8 cellular contexts compared by ENCODE assay signal in the genomic region with DNA sequence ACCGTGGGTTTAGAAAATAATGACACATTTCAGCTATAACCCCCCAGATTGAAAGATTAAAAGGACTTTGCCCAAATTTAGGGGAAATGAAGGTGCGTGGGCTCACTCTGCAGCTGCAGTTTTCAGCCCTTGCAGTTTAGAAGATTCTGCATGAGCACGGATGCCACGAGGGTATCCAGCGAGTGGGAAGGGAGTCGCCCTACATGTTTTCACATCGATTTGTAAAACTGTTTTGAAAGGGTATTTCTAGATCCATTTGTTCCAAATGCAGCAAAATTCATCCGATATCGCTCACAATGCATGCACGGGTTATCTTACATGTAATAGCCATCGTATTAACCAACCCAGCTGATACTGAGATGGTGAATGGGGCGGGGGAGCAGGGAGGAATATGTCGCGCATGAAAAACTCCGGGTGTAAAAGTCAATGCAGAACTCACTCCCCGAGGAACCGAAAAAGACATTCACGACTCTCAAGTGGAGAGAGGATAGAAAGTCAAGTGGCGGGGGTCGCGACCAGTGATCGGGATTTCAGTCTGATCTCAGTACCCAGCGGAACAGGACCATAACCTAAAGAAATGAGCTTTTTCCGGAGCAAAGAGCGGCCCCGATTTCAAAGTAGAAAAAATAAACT. TPM values are rescaled to one million over a fixed set of nuclear protein-coding genes. Genes with fewer than 3 reads are reported as not detected.
A peak's percentile ranks its signal among the peaks of the same experiment; 100 is the strongest.
DNase-seq lines count a peak whose midpoint lies in the region; ATAC-seq and TF ChIP-seq lines count a peak whose summit lies in the region.

No MANE protein-coding gene starts in this region.

- DNase-seq in DMS 273 (lab: John Stamatoyannopoulos, UW; ENCODE audit: unreplicated experiment) (peak; percentile 27), DMS 273 treated with DMSO at 0.1 percent for 48 hours (lab: John Stamatoyannopoulos, UW) (no peak), epithelial cell of proximal tubule (ENCODE audit: low read depth) (no peak), pons (ENCODE audit: low spot score) (peak; percentile 28), iPS-NIHi7 (ENCODE audit: extremely low spot score) (no peak), NCI-H446 (lab: John Stamatoyannopoulos, UW) (no peak)
- peak; percentile 37 for DNase-seq in activated CD4-positive, alpha-beta memory T cell treated with anti-CD3 and anti-CD28 coated beads, Interleukin-2, amount 10 ng/mL, durations not matched to agents 7 days and 5 days

- H3K4me3 Mint-ChIP-seq in activated CD4-positive, alpha-beta memory T cell treated with anti-CD3 and anti-CD28 coated beads, Interleukin-2, amount 10 ng/mL, durations not matched to agents 7 days and 5 days: peak overlapping the region; percentile 97

- H3K36me3 Mint-ChIP-seq in activated CD4-positive, alpha-beta memory T cell treated with anti-CD3 and anti-CD28 coated beads, Interleukin-2, amount 10 ng/mL, durations not matched to agents 7 days and 5 days (ENCODE audit: low read depth): peaks cover 6% of the 10 kb centered on the region

- POLR2A ChIA-PET in activated CD4-positive, alpha-beta memory T cell treated with anti-CD3 and anti-CD28 coated beads, Interleukin-2, amount 10 ng/mL, durations not matched to agents 7 days and 5 days (lab: Charles Lee): interaction anchor here (0.8 to 22.7 kb wide), 21 partner anchors 8 to 238 kb away, joined by 3 to 422 read pairs (median 5); no protein-coding TSS in a partner anchor

- TF ChIP-seq CTCF in epithelial cell of proximal tubule (conservative IDR thresholded peaks at IDR 0.05; ENCODE audit: low read depth, low read length): no peak

- CTCF ChIA-PET in activated CD4-positive, alpha-beta memory T cell treated with anti-CD3 and anti-CD28 coated beads, Interleukin-2, amount 10 ng/mL, durations not matched to agents 7 days and 5 days (lab: Charles Lee): interaction anchor here (0.7 to 13.5 kb wide), 18 partner anchors 8 to 384 kb away, joined by 3 to 190 read pairs (median 4); no protein-coding TSS in a partner anchor

- H3K27me3 Mint-ChIP-seq in activated CD4-positive, alpha-beta memory T cell treated with anti-CD3 and anti-CD28 coated beads, Interleukin-2, amount 10 ng/mL, durations not matched to agents 7 days and 5 days: peaks cover 29% of the 10 kb centered on the region

- no peak for ATAC-seq in GM21526 (IDR thresholded peaks at IDR 0.05; ENCODE audit: low FRiP score, unreplicated experiment)

- H3K4me3 ChIP-seq in epithelial cell of proximal tubule (ENCODE audit: low read depth, low read length): peak overlapping the region; percentile 52

- peak overlapping the region; percentile 91 for H3K27ac Mint-ChIP-seq in activated CD4-positive, alpha-beta memory T cell treated with anti-CD3 and anti-CD28 coated beads, Interleukin-2, amount 10 ng/mL, durations not matched to agents 7 days and 5 days

- H3K9me3 Mint-ChIP-seq in activated CD4-positive, alpha-beta memory T cell treated with anti-CD3 and anti-CD28 coated beads, Interleukin-2, amount 10 ng/mL, durations not matched to agents 7 days and 5 days: no peaks in the 10 kb centered on the region

- peaks cover 24% of the 10 kb centered on the region for H3K4me1 Mint-ChIP-seq in activated CD4-positive, alpha-beta memory T cell treated with anti-CD3 and anti-CD28 coated beads, Interleukin-2, amount 10 ng/mL, durations not matched to agents 7 days and 5 days

RNA-seq across cellular contexts. Expression of a gene that starts 4.9 kb away (rescaled TPM):
- 100 to 1,000 TPM; 389 to 401 TPM for total RNA-seq in activated CD4-positive, alpha-beta memory T cell treated with anti-CD3 and anti-CD28 coated beads, Interleukin-2, amount 10 ng/mL, durations not matched to agents 7 days and 5 days
- 6.4 and 14.8 TPM in 2 replicates for total RNA-seq in epithelial cell of proximal tubule

RNA-seq across cellular contexts. Expression of a gene that starts 52.3 kb away (rescaled TPM):
- total RNA-seq in activated CD4-positive, alpha-beta memory T cell treated with anti-CD3 and anti-CD28 coated beads, Interleukin-2, amount 10 ng/mL, durations not matched to agents 7 days and 5 days: 10 to 100 TPM; 11.8 to 12.8 TPM
- 7.4 and 12.1 TPM in 2 replicates for total RNA-seq in epithelial cell of proximal tubule

Comparison
In these comparisons a context has a peak if more than half of its experiments do, and no peak if none do; other contexts are left out.
1. DNase-seq: peak in DMS 273 (single experiment), activated CD4-positive, alpha-beta memory T cell treated with anti-CD3 and anti-CD28 coated beads, Interleukin-2, amount 10 ng/mL, durations not matched to agents 7 days and 5 days (single experiment) and pons (single experiment); none in DMS 273 treated with DMSO at 0.1 percent for 48 hours (single experiment), epithelial cell of proximal tubule (single experiment), iPS-NIHi7 (single experiment) and NCI-H446 (0 of 2).
2. RNA of a gene that starts 4.9 kb away (total RNA-seq): 389 to 401 TPM in activated CD4-positive, alpha-beta memory T cell treated with anti-CD3 and anti-CD28 coated beads, Interleukin-2, amount 10 ng/mL, durations not matched to agents 7 days and 5 days; 6.4 to 14.8 TPM in epithelial cell of proximal tubule; every median in the first group is over 10 times any median in the second.